1 cellular context compared by ENCODE assay signal in genomic region chr15:82299432-82299831, GRCh38.
TF ChIP-seq lines count a peak whose summit lies in the region.

No MANE protein-coding gene starts in this region.

TF ChIP-seq in K562, 482 proteins besides CTCF, POLR2A, EP300 and RAD21:
- TF ChIP-seq CTBP1 (IDR thresholded peaks at IDR 0.05; ENCODE audit: borderline replicate concordance), result peak; percentile 25; the same call in 1 of the 2 replicates
- TF ChIP-seq ZFX (CRISPR knock-in tag; IDR thresholded peaks at IDR 0.05), result peak; percentile 49
- TF ChIP-seq PHF8 (IDR thresholded peaks at IDR 0.05; ENCODE audit: borderline replicate concordance, low read length), result 0 out of 2 replicates have a peak, but pooled peaks have one; percentile 13
- peak; percentile 56; the same call in 1 of the 2 replicates for TF ChIP-seq ELF1 (tag; IDR thresholded peaks at IDR 0.05)
